2 cellular contexts compared by ENCODE assay signal in the genomic region with DNA sequence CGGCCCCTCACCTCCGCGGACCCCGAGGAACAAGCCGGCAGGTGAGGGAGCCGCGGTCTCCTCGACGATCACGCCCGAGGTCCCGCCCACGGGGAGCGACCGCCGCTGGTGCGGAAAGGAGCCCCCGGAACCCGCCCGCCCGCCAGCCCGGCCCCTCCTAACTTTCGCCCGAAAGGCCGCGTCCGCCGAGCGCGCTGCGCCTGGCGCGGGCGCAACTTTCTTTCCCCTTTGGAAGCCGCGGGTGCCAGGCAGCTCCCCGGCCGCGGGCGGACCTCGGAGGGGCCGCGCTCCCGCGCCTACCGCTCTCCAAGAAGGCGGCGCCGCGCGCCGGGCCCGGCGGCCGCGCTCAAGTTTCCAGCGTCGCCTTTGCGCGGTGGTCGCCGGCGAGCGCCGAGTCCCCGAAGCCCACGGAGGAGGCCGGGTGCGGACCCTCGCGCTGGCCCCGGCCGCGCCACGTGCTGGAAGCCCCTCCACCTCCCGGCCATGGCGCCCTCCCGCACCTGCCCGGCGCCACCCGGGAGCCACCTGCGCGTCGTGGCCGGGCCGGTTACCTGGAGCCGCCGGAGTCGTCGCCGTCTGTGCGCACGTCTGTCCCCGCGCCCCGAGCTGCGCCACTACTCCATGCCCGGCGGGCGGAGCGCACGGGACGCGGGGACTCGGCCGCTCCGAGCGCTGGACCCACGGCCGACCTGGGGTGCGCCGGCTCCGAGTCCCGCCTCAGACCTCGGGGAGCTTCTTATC.
TF ChIP-seq lines count a peak whose summit lies in the region.

Gene ALKAL2, minus strand, starts transcription at position 90 of the 741 bp plus-strand sequence. CDS start 256 bp downstream, outside the sequence.

TF ChIP-seq in SK-N-SH, 30 proteins besides CTCF, POLR2A, EP300 and RAD21 (continued from another document):
- TF ChIP-seq MAX (IDR thresholded peaks at IDR 0.05; ENCODE audit: low read depth): no peak
- TF ChIP-seq TCF12 (IDR thresholded peaks at IDR 0.05): no peak
- no peak for TF ChIP-seq SMC3 (IDR thresholded peaks at IDR 0.05; ENCODE audit: low read depth, low read length)
- no peak for TF ChIP-seq TEAD4 (IDR thresholded peaks at IDR 0.05; ENCODE audit: borderline replicate concordance, insufficient read depth)
- TF ChIP-seq FOXJ3 (CRISPR knock-in tag; IDR thresholded peaks at IDR 0.05): no peak
- TF ChIP-seq FOSL2 (IDR thresholded peaks at IDR 0.05; ENCODE audit: borderline replicate concordance, low read depth): no peak
- no peak for TF ChIP-seq JUND (IDR thresholded peaks at IDR 0.05)
- no peak for TF ChIP-seq TAF1 (IDR thresholded peaks at IDR 0.05; ENCODE audit: borderline replicate concordance, low read depth, low read length)
- no peak for TF ChIP-seq CHD2 (IDR thresholded peaks at IDR 0.05; ENCODE audit: low read length, partially characterized antibody)
- TF ChIP-seq RCOR1 (IDR thresholded peaks at IDR 0.05; ENCODE audit: low read length): no peak
- TF ChIP-seq NRF1 (IDR thresholded peaks at IDR 0.05; ENCODE audit: low read depth, low read length): no peak
- TF ChIP-seq, protein P1, sequence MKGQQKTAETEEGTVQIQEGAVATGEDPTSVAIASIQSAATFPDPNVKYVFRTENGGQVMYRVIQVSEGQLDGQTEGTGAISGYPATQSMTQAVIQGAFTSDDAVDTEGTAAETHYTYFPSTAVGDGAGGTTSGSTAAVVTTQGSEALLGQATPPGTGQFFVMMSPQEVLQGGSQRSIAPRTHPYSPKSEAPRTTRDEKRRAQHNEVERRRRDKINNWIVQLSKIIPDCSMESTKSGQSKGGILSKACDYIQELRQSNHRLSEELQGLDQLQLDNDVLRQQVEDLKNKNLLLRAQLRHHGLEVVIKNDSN (IDR thresholded peaks at IDR 0.05; ENCODE audit: borderline replicate concordance, low read depth): no peak

TF ChIP-seq in SK-N-SH treated with all-trans-retinoic acid at 6 μM for 48 hours, 23 proteins besides CTCF, POLR2A, EP300 and RAD21 (continued from another document):
- TF ChIP-seq, protein P2, sequence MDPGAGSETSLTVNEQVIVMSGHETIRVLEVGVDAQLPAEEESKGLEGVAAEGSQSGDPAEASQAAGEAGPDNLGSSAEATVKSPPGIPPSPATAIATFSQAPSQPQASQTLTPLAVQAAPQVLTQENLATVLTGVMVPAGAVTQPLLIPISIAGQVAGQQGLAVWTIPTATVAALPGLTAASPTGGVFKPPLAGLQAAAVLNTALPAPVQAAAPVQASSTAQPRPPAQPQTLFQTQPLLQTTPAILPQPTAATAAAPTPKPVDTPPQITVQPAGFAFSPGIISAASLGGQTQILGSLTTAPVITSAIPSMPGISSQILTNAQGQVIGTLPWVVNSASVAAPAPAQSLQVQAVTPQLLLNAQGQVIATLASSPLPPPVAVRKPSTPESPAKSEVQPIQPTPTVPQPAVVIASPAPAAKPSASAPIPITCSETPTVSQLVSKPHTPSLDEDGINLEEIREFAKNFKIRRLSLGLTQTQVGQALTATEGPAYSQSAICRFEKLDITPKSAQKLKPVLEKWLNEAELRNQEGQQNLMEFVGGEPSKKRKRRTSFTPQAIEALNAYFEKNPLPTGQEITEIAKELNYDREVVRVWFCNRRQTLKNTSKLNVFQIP (CRISPR knock-in tag; IDR thresholded peaks at IDR 0.05; ENCODE audit: borderline replicate concordance, low read depth): no peak
- no peak for TF ChIP-seq RARB (CRISPR knock-in tag; IDR thresholded peaks at IDR 0.05)
- TF ChIP-seq TCF4 (CRISPR knock-in tag; IDR thresholded peaks at IDR 0.05; ENCODE audit: borderline replicate concordance): no peak
- no peak for TF ChIP-seq SNAI2 (CRISPR knock-in tag; IDR thresholded peaks at IDR 0.05)
- no peak for TF ChIP-seq ZFP30 (CRISPR knock-in tag; IDR thresholded peaks at IDR 0.05)
- TF ChIP-seq ARNTL (CRISPR knock-in tag; IDR thresholded peaks at IDR 0.05; ENCODE audit: borderline replicate concordance, low read depth): no peak
- TF ChIP-seq ZFP3 (CRISPR knock-in tag; IDR thresholded peaks at IDR 0.05): no peak
- no peak for TF ChIP-seq CREB5 (CRISPR knock-in tag; IDR thresholded peaks at IDR 0.05; ENCODE audit: low read depth)
- TF ChIP-seq GLIS3 (CRISPR knock-in tag; IDR thresholded peaks at IDR 0.05): no peak
